ENCODE assay signal across 8 cellular contexts in the genomic region with DNA sequence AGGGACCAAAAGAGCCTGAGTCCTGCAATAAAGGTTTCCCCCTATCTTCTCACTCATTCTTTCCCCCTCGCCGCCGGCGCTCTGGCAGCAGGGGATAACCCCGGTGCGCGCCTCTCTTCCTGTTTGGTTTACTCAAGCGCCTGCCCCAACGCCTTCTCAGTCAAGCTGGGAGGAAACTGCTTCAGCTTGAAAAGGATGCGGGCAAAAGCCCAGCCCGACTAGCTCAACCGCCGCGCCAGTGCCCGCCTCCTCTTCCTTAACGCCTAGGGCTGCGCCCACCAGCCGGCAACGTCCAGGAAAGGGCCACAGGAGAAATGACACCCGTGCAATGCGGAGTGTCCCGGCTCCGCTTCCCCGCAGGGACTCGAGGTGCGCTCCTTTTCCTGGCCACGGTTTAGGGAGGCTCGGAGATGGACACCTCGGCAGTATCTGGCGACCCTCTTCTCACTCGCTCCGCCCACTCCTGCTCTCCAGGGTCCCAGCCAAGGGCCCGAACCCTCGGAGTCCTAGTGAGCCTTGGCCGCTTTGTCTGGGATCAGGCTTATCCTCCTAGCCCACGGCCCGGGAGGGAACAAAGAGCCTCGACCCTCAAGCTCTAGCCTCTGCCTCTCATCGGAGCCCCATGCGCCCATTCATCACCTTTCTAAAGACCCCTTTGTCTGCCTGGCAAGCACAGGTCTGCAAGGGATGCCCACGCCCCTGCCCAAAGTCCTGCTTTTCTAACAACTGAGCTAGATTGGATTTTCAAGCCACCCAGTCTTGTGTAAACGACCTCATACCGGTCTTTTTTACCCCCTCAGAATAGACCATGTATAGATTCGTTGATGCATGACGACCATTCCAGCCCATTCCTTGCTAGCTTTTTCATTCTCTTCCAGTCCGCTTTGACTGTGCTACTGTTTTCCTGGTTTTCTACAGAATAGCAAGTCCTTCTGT. TPM values are rescaled to one million over a fixed set of nuclear protein-coding genes. Genes with fewer than 3 reads are reported as not detected.
DNase-seq lines count a peak whose midpoint lies in the region; ATAC-seq and TF ChIP-seq lines count a peak whose summit lies in the region.

No MANE protein-coding gene starts in this region.

- H3K27ac Mint-ChIP-seq in activated CD8-positive, alpha-beta T cell treated with anti-CD3 and anti-CD28 coated beads for 36 hours: peak overlapping the region; percentile 98
- peak overlapping the region; percentile 85 for H3K27ac Mint-ChIP-seq in endodermal cell

- H3K4me1 ChIP-seq in endodermal cell (ENCODE audit: control insufficient read depth, insufficient read depth, low read length) (no peaks in the 10 kb centered on the region), mucosa of rectum (ENCODE audit: control insufficient read depth in 2 of 2, insufficient read depth in 2 of 2, low read length in 2 of 2) (peaks cover 0 to 3% of the 10 kb centered on the region in 2 donors)

- H3K27ac ChIP-seq in endodermal cell (ENCODE audit: low read depth, low read length) (peak overlapping the region; percentile 81), mucosa of rectum (ENCODE audit: low read depth in 2 of 2, low read length in 2 of 2) (peak overlapping the region; percentile 63 to 86)

- no peak for TF ChIP-seq CTCF in activated CD8-positive, alpha-beta T cell treated with anti-CD3 and anti-CD28 coated beads for 36 hours (IDR thresholded peaks at IDR 0.05)
- no peak for TF ChIP-seq CTCF in endodermal cell (conservative IDR thresholded peaks at IDR 0.05)

- H3K36me3 ChIP-seq in endodermal cell (ENCODE audit: control insufficient read depth, insufficient read depth, low read length) (peaks cover 35% of the 10 kb centered on the region), mucosa of rectum (ENCODE audit: control insufficient read depth in 2 of 2, insufficient read depth in 2 of 2, low read length in 2 of 2) (no peaks in the 10 kb centered on the region)

- intact Hi-C loops in activated CD8-positive, alpha-beta T cell treated with anti-CD3 and anti-CD28 coated beads for 36 hours (cut with micrococcal nuclease): loop anchor here (1.0 to 5.0 kb wide), 6 partner anchors 11 to 364 kb away; a partner anchor contains a TSS

- peak overlapping the region; percentile 98 for H3K4me3 Mint-ChIP-seq in activated CD8-positive, alpha-beta T cell treated with anti-CD3 and anti-CD28 coated beads for 36 hours
- peak overlapping the region; percentile 76 for H3K4me3 Mint-ChIP-seq in endodermal cell

- H3K27me3 ChIP-seq in endodermal cell (ENCODE audit: control insufficient read depth, insufficient read depth, low read length, poor library complexity, severe bottlenecking) (no peaks in the 10 kb centered on the region), mucosa of rectum (ENCODE audit: control insufficient read depth in 2 of 2, insufficient read depth in 2 of 2, low read length in 2 of 2) (peaks cover 7 to 10% of the 10 kb centered on the region in 2 donors)

- CTCF ChIA-PET in activated CD8-positive, alpha-beta T cell treated with anti-CD3 and anti-CD28 coated beads for 36 hours (lab: Charles Lee): interaction anchor here (0.6 to 5.2 kb wide), 21 partner anchors 9 to 470 kb away, joined by 3 to 43 read pairs (median 5); a partner anchor contains a TSS

- peaks cover 33% of the 10 kb centered on the region for H3K4me1 Mint-ChIP-seq in activated CD8-positive, alpha-beta T cell treated with anti-CD3 and anti-CD28 coated beads for 36 hours (ENCODE audit: low read depth)
- H3K4me1 Mint-ChIP-seq in endodermal cell: peaks cover 32% of the 10 kb centered on the region

- POLR2A ChIA-PET in activated CD8-positive, alpha-beta T cell treated with anti-CD3 and anti-CD28 coated beads for 36 hours (lab: Charles Lee): interaction anchor here (0.6 to 6.5 kb wide), 16 partner anchors 10 to 1993 kb away, joined by 3 to 124 read pairs (median 6); no protein-coding TSS in a partner anchor

- H3K9ac ChIP-seq in endodermal cell (ENCODE audit: extremely low read depth, low read length, poor library complexity, severe bottlenecking): peak overlapping the region; percentile 52
- peak overlapping the region; percentile 41 to 47 for H3K9ac ChIP-seq in mucosa of rectum (ENCODE audit: low read depth in 1 of 2, low read length in 2 of 2)

- 8 to 30% methylated on average over 15 to 46 of the region's 46 CpGs for WGBS in endodermal cell (ENCODE audit: insufficient coverage in 1 of 2, insufficient read length in 1 of 2), 2 experiments

- H3K36me3 Mint-ChIP-seq in activated CD8-positive, alpha-beta T cell treated with anti-CD3 and anti-CD28 coated beads for 36 hours (ENCODE audit: low read depth): peaks cover 40% of the 10 kb centered on the region
- peaks cover 17% of the 10 kb centered on the region for H3K36me3 Mint-ChIP-seq in endodermal cell (ENCODE audit: low read depth)

- DNase-seq in NCI-H1436 (lab: John Stamatoyannopoulos, UW) (peak; percentile 70), NCI-H1436 treated with DMSO at 0.1 percent for 48 hours (lab: John Stamatoyannopoulos, UW) (no peak), NCI-H524 treated with DMSO at 0.1 percent for 48 hours (lab: John Stamatoyannopoulos, UW) (peak; percentile 23), endodermal cell (peak; percentile 91)
- DNase-seq in activated CD8-positive, alpha-beta T cell treated with anti-CD3 and anti-CD28 coated beads for 36 hours: peak; percentile 97
- peak; percentile 85 to 91 for DNase-seq in stimulated activated CD8-positive, alpha-beta memory T cell treated with anti-CD3 and anti-CD28 coated beads, Interleukin-4, amount 100 ng/mL, for 4 hours (ENCODE audit: low read depth in 2 of 2, low spot score in 1 of 2)

- H3K9me3 ChIP-seq in endodermal cell (ENCODE audit: control insufficient read depth, low read length): no peaks in the 10 kb centered on the region
- H3K9me3 ChIP-seq in mucosa of rectum (ENCODE audit: control insufficient read depth in 2 of 2, low read length in 2 of 2): no peaks in the 10 kb centered on the region

- H3K4me3 ChIP-seq in endodermal cell (ENCODE audit: low read length) (peak overlapping the region; percentile 91), mucosa of rectum (ENCODE audit: low read length in 2 of 2) (peak overlapping the region; percentile 59 to 90)

- no peaks in the 10 kb centered on the region for H3K27me3 Mint-ChIP-seq in activated CD8-positive, alpha-beta T cell treated with anti-CD3 and anti-CD28 coated beads for 36 hours
- peaks cover 53% of the 10 kb centered on the region for H3K27me3 Mint-ChIP-seq in endodermal cell (ENCODE audit: insufficient read depth)

- peak; percentile 34 for ATAC-seq in HG03095 (IDR thresholded peaks at IDR 0.05; ENCODE audit: unreplicated experiment)
- peak; percentile 58 for ATAC-seq in activated CD8-positive, alpha-beta T cell treated with anti-CD3 and anti-CD28 coated beads for 36 hours

- H3K9me3 Mint-ChIP-seq in activated CD8-positive, alpha-beta T cell treated with anti-CD3 and anti-CD28 coated beads for 36 hours: peaks cover 4% of the 10 kb centered on the region
- peaks cover 2% of the 10 kb centered on the region for H3K9me3 Mint-ChIP-seq in endodermal cell

RNA-seq across cellular contexts. Expression of a gene that starts 2.0 kb away (rescaled TPM):
- 10 to 100 TPM; 31.6 to 34.1 TPM for total RNA-seq in activated CD8-positive, alpha-beta T cell treated with anti-CD3 and anti-CD28 coated beads for 36 hours
- total RNA-seq in endodermal cell: 10 to 100 TPM; 25.2 to 47.0 TPM
- 11.6 TPM for polyA plus RNA-seq in endodermal cell (2013, experiment 1 of 2)
- 16.9 TPM for polyA plus RNA-seq in endodermal cell (2013, experiment 2 of 2)
